38 cellular contexts compared by ENCODE assay signal in the genomic region with DNA sequence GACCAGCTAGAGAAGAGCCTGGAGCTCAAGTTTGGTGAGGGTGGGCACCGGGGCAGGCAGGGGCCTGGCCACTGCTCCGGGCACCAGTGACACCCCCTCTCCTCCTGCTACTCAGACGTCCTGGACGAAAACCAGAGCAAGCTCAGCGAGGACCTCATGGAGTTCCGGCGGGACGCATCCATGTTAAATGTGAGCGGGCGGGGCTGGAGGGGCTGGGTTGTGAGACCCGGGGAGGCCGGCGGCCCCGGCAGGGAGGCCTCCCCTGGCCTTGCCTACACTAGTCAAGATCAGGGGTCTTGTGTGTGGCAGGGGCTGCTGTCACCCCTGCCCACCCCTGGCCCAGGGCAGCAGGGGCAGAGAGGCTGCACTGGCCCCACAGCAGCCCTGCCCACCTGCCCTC. TPM values are rescaled to one million over a fixed set of nuclear protein-coding genes. Genes with fewer than 3 reads are reported as not detected.
"Had no signal": no experiment of that assay in that cellular context is flagged by ENCODE, and none has a peak within 500 bp of the region (broad histone marks: within the 10 kb centered on the region; RNA-seq: fewer than 3 reads in every experiment).

No MANE protein-coding gene starts in this region.

- H3K9me3 Mint-ChIP-seq: activated naive CD4-positive, alpha-beta T cell treated with anti-CD3 and anti-CD28 coated beads for 36 hours; activated naive CD4-positive, alpha-beta T cell treated with anti-CD3 and anti-CD28 coated beads, Interleukin-2, amount 10 ng/mL, durations not matched to agents 7 days and 5 days; activated naive CD4-positive, alpha-beta T cell treated with anti-CD3 and anti-CD28 coated beads, Interleukin-2, amount 50 U/mL, for 24 hours; activated naive CD4-positive, alpha-beta T cell treated with anti-CD3 and anti-CD28 coated beads, Interleukin-2, amount 50 U/mL, for 72 hours; activated naive CD8-positive, alpha-beta T cell treated with anti-CD3 and anti-CD28 coated beads for 36 hours; activated naive CD8-positive, alpha-beta T cell treated with anti-CD3 and anti-CD28 coated beads, Interleukin-2, amount 10 ng/mL, durations not matched to agents 7 days and 5 days; activated naive CD8-positive, alpha-beta T cell treated with anti-CD3 and anti-CD28 coated beads, Interleukin-2, amount 50 U/mL, for 24 hours; activated T-cell treated with anti-CD3 and anti-CD28 coated beads, Interleukin-2, amount 50 U/mL, for 24 hours; activated T-cell treated with anti-CD3 and anti-CD28 coated beads, Interleukin-2, amount 50 U/mL, for 4 hours; activated T-cell treated with anti-CD3 and anti-CD28 coated beads, Interleukin-2, amount 50 U/mL, for 72 hours; activated T-helper 1 cell treated with anti-CD3 and anti-CD28 coated beads, Interleukin-12 subunit alpha, Interleukin-12 subunit beta, Interleukin-2, Interleukin-4 antibody, amounts not matched to agents 30 ng/mL and 10 ng/mL and 1 ng/mL, durations not matched to agents 14 hours and 24 hours and 36 hours; activated T-helper 17 cell treated with anti-CD3 and anti-CD28 coated beads, Interleukin-2, amount 50 U/mL, for 72 hours; activated T-helper 2 cell treated with anti-CD3 and anti-CD28 coated beads, Interferon-gamma antibody, Interleukin-2, Interleukin-4, amounts not matched to agents 10 μg/mL and 5 μg/mL and 100 μg/mL, durations not matched to agents 14 hours and 24 hours and 36 hours; brain; central memory CD8-positive, alpha-beta T cell had no signal

- H3K27me3 Mint-ChIP-seq: activated naive CD4-positive, alpha-beta T cell treated with anti-CD3 and anti-CD28 coated beads, Interleukin-2, amount 10 ng/mL, durations not matched to agents 7 days and 5 days; activated naive CD4-positive, alpha-beta T cell treated with anti-CD3 and anti-CD28 coated beads, Interleukin-2, amount 50 U/mL, for 24 hours; activated naive CD8-positive, alpha-beta T cell; activated naive CD8-positive, alpha-beta T cell treated with anti-CD3 and anti-CD28 coated beads for 36 hours; activated naive CD8-positive, alpha-beta T cell treated with anti-CD3 and anti-CD28 coated beads, Interleukin-2, amount 10 ng/mL, durations not matched to agents 7 days and 5 days; activated naive CD8-positive, alpha-beta T cell treated with anti-CD3 and anti-CD28 coated beads, Interleukin-2, amount 50 U/mL, for 24 hours; activated T-cell treated with anti-CD3 and anti-CD28 coated beads, Interleukin-2, amount 50 U/mL, for 24 hours; activated T-helper 17 cell treated with anti-CD3 and anti-CD28 coated beads, Interleukin-2, amount 50 U/mL, for 72 hours; brain; central memory CD8-positive, alpha-beta T cell had no signal

- DNase-seq: activated effector memory CD4-positive, alpha-beta T cell treated with anti-CD3 and anti-CD28 coated beads, Interleukin-2, amount 50 U/mL, for 16 hours; activated effector memory CD4-positive, alpha-beta T cell treated with Interleukin-2 at 50 U/mL for 16 hours; activated gamma-delta T cell; activated gamma-delta T cell treated with Interleukin-2 at 50 U/mL for 16 hours; activated naive CD4-positive, alpha-beta T cell; activated naive CD4-positive, alpha-beta T cell treated with anti-CD3 and anti-CD28 coated beads for 36 hours; activated naive CD4-positive, alpha-beta T cell treated with anti-CD3 and anti-CD28 coated beads, Interleukin-2, amount 10 ng/mL, durations not matched to agents 7 days and 5 days; activated naive CD4-positive, alpha-beta T cell treated with anti-CD3 and anti-CD28 coated beads, Interleukin-2, amount 50 U/mL, for 16 hours; activated naive CD4-positive, alpha-beta T cell treated with Interleukin-2 at 50 U/mL for 16 hours; activated naive CD8-positive, alpha-beta T cell treated with anti-CD3 and anti-CD28 coated beads for 36 hours; activated naive CD8-positive, alpha-beta T cell treated with anti-CD3 and anti-CD28 coated beads, Interleukin-2, amount 10 ng/mL, durations not matched to agents 7 days and 5 days; activated naive CD8-positive, alpha-beta T cell treated with anti-CD3 and anti-CD28 coated beads, Interleukin-2, amount 50 U/mL, for 24 hours; activated T-cell treated with anti-CD3 and anti-CD28 coated beads, Interleukin-2, amount 50 U/mL, for 1 hour; activated T-cell treated with anti-CD3 and anti-CD28 coated beads, Interleukin-2, amount 50 U/mL, for 24 hours; activated T-cell treated with anti-CD3 and anti-CD28 coated beads, Interleukin-2, amount 50 U/mL, for 4 hours; activated T-cell treated with anti-CD3 and anti-CD28 coated beads, Interleukin-2, amount 50 U/mL, for 48 hours; activated T-cell treated with anti-CD3 and anti-CD28 coated beads, Interleukin-2, amount 50 U/mL, for 72 hours; adrenal gland; amniotic stem cell; amygdala; anterior cingulate cortex; aorta; body of pancreas; brain microvascular endothelial cell; caudate nucleus; central memory CD4-positive, alpha-beta T cell; cerebellar nuclear complex had no signal

- H3K27me3 ChIP-seq: adrenal gland, ascending aorta, body of pancreas, brain microvascular endothelial cell, breast epithelium, cardiac muscle cell had no signal

- ATAC-seq: activated naive CD4-positive, alpha-beta T cell treated with anti-CD3 and anti-CD28 coated beads, Interleukin-2, amount 50 U/mL, for 72 hours; activated naive CD8-positive, alpha-beta T cell treated with anti-CD3 and anti-CD28 coated beads, Interleukin-2, amount 50 U/mL, for 24 hours; activated T-cell treated with anti-CD3 and anti-CD28 coated beads, Interleukin-2, amount 50 U/mL, for 4 hours; activated T-cell treated with anti-CD3 and anti-CD28 coated beads, Interleukin-2, amount 50 U/mL, for 72 hours; activated T-helper 17 cell treated with anti-CD3 and anti-CD28 coated beads, Interleukin-2, amount 50 U/mL, for 72 hours; body of pancreas had no signal

- H3K36me3 Mint-ChIP-seq: activated naive CD4-positive, alpha-beta T cell treated with anti-CD3 and anti-CD28 coated beads, Interleukin-2, amount 50 U/mL, for 72 hours; activated naive CD8-positive, alpha-beta T cell had no signal

- H3K4me3 Mint-ChIP-seq: activated naive CD4-positive, alpha-beta T cell treated with anti-CD3 and anti-CD28 coated beads for 36 hours; activated naive CD4-positive, alpha-beta T cell treated with anti-CD3 and anti-CD28 coated beads, Interleukin-2, amount 10 ng/mL, durations not matched to agents 7 days and 5 days; activated naive CD4-positive, alpha-beta T cell treated with anti-CD3 and anti-CD28 coated beads, Interleukin-2, amount 50 U/mL, for 24 hours; activated naive CD8-positive, alpha-beta T cell; activated naive CD8-positive, alpha-beta T cell treated with anti-CD3 and anti-CD28 coated beads for 36 hours; activated naive CD8-positive, alpha-beta T cell treated with anti-CD3 and anti-CD28 coated beads, Interleukin-2, amount 10 ng/mL, durations not matched to agents 7 days and 5 days; activated naive CD8-positive, alpha-beta T cell treated with anti-CD3 and anti-CD28 coated beads, Interleukin-2, amount 50 U/mL, for 24 hours; activated T-cell treated with anti-CD3 and anti-CD28 coated beads, Interleukin-2, amount 50 U/mL, for 24 hours; activated T-cell treated with anti-CD3 and anti-CD28 coated beads, Interleukin-2, amount 50 U/mL, for 4 hours; activated T-cell treated with anti-CD3 and anti-CD28 coated beads, Interleukin-2, amount 50 U/mL, for 72 hours; activated T-helper 1 cell treated with anti-CD3 and anti-CD28 coated beads, Interleukin-12 subunit alpha, Interleukin-12 subunit beta, Interleukin-2, Interleukin-4 antibody, amounts not matched to agents 30 ng/mL and 10 ng/mL and 1 ng/mL, durations not matched to agents 14 hours and 24 hours and 36 hours; activated T-helper 17 cell treated with anti-CD3 and anti-CD28 coated beads, Interleukin-2, amount 50 U/mL, for 72 hours; brain; central memory CD8-positive, alpha-beta T cell had no signal

- H3K4me1 Mint-ChIP-seq: activated naive CD4-positive, alpha-beta T cell treated with anti-CD3 and anti-CD28 coated beads, Interleukin-2, amount 10 ng/mL, durations not matched to agents 7 days and 5 days; activated naive CD4-positive, alpha-beta T cell treated with anti-CD3 and anti-CD28 coated beads, Interleukin-2, amount 50 U/mL, for 24 hours; activated naive CD8-positive, alpha-beta T cell treated with anti-CD3 and anti-CD28 coated beads for 36 hours; activated naive CD8-positive, alpha-beta T cell treated with anti-CD3 and anti-CD28 coated beads, Interleukin-2, amount 10 ng/mL, durations not matched to agents 7 days and 5 days; activated naive CD8-positive, alpha-beta T cell treated with anti-CD3 and anti-CD28 coated beads, Interleukin-2, amount 50 U/mL, for 24 hours; activated T-helper 17 cell treated with anti-CD3 and anti-CD28 coated beads, Interleukin-2, amount 50 U/mL, for 72 hours; brain; central memory CD8-positive, alpha-beta T cell had no signal

- H3K27ac ChIP-seq: ascending aorta, body of pancreas, brain microvascular endothelial cell, breast epithelium, cardiac muscle cell had no signal

- H3K27ac Mint-ChIP-seq: activated naive CD4-positive, alpha-beta T cell treated with anti-CD3 and anti-CD28 coated beads for 36 hours; activated naive CD4-positive, alpha-beta T cell treated with anti-CD3 and anti-CD28 coated beads, Interleukin-2, amount 10 ng/mL, durations not matched to agents 7 days and 5 days; activated naive CD4-positive, alpha-beta T cell treated with anti-CD3 and anti-CD28 coated beads, Interleukin-2, amount 50 U/mL, for 24 hours; activated naive CD8-positive, alpha-beta T cell; activated naive CD8-positive, alpha-beta T cell treated with anti-CD3 and anti-CD28 coated beads for 36 hours; activated naive CD8-positive, alpha-beta T cell treated with anti-CD3 and anti-CD28 coated beads, Interleukin-2, amount 10 ng/mL, durations not matched to agents 7 days and 5 days; activated naive CD8-positive, alpha-beta T cell treated with anti-CD3 and anti-CD28 coated beads, Interleukin-2, amount 50 U/mL, for 24 hours; activated T-cell treated with anti-CD3 and anti-CD28 coated beads, Interleukin-2, amount 50 U/mL, for 24 hours; activated T-cell treated with anti-CD3 and anti-CD28 coated beads, Interleukin-2, amount 50 U/mL, for 72 hours; activated T-helper 1 cell treated with anti-CD3 and anti-CD28 coated beads, Interleukin-12 subunit alpha, Interleukin-12 subunit beta, Interleukin-2, Interleukin-4 antibody, amounts not matched to agents 30 ng/mL and 10 ng/mL and 1 ng/mL, durations not matched to agents 14 hours and 24 hours and 36 hours; activated T-helper 17 cell treated with anti-CD3 and anti-CD28 coated beads, Interleukin-2, amount 50 U/mL, for 72 hours; activated T-helper 2 cell treated with anti-CD3 and anti-CD28 coated beads, Interferon-gamma antibody, Interleukin-2, Interleukin-4, amounts not matched to agents 10 μg/mL and 5 μg/mL and 100 μg/mL, durations not matched to agents 14 hours and 24 hours and 36 hours had no signal

- H3K4me1 ChIP-seq: ascending aorta, body of pancreas had no signal

- H3K9me3 ChIP-seq: adrenal gland, ascending aorta, body of pancreas, breast epithelium had no signal

RNA-seq across cellular contexts. Expression of a gene that starts 23.0 kb away (rescaled TPM):
- total RNA-seq: ascending aorta had no signal

RNA-seq across cellular contexts. Expression of a gene that starts 24.9 kb away (rescaled TPM):
- total RNA-seq: activated naive CD4-positive, alpha-beta T cell treated with anti-CD3 and anti-CD28 coated beads for 36 hours; activated T-cell treated with anti-CD3 and anti-CD28 coated beads, Interleukin-2, amount 50 U/mL, for 4 hours; ascending aorta had no signal
